11 cellular contexts compared by ENCODE assay signal in the genomic region with DNA sequence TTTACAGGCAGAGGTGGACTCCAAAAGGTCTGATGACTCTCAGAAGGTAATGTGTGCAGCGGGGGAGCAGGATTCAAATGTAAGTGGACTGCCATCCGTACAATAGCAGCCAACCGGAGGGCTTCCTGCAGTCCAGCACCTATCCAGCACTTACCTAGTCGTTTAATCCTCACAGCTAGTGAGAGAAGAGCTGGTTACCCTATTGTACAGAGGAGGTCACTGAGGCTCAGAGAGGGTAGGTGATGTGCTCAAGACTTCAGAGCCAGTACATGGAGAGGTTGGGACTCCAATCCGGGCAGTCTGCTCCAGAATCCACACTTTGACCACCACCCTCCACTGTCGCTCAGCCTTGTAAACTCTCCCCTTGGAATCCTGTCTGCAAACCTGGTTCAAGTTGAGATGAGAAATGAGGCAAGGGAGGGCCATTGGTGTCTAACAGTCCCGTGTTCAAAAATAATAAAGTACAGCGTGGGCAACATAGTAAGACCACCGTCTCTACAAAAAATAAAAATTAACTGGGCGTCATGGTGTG. TPM values are rescaled to one million over a fixed set of nuclear protein-coding genes. Genes with fewer than 3 reads are reported as not detected.
DNase-seq lines count a peak whose midpoint lies in the region; ATAC-seq and TF ChIP-seq lines count a peak whose summit lies in the region.
"Had no signal": no experiment of that assay in that cellular context is flagged by ENCODE, and none has a peak within 500 bp of the region (broad histone marks: within the 10 kb centered on the region; RNA-seq: fewer than 3 reads in every experiment).

No MANE protein-coding gene starts in this region.

- TF ChIP-seq CTCF in endothelial cell (IDR thresholded peaks at IDR 0.05; ENCODE audit: unreplicated experiment) (no peak), progenitor cell of endocrine pancreas (IDR thresholded peaks at IDR 0.05; ENCODE audit: unreplicated experiment) (no peak)

- H3K36me3 Mint-ChIP-seq in endothelial cell (ENCODE audit: low read depth, unreplicated experiment) (no peaks in the 10 kb centered on the region), progenitor cell of endocrine pancreas (ENCODE audit: insufficient read depth) (no peaks in the 10 kb centered on the region)
- H3K36me3 Mint-ChIP-seq: naive B cell had no signal

- peaks cover 3% of the 10 kb centered on the region for H3K27me3 Mint-ChIP-seq in endothelial cell (ENCODE audit: unreplicated experiment)
- peaks cover 57% of the 10 kb centered on the region for H3K27me3 Mint-ChIP-seq in progenitor cell of endocrine pancreas

- DNase-seq in NCI-H2081 (lab: John Stamatoyannopoulos, UW) (peak; percentile 8 to 58), NCI-H2081 treated with DMSO at 0.1 percent for 48 hours (lab: John Stamatoyannopoulos, UW) (no peak), NCI-H526 (lab: John Stamatoyannopoulos, UW) (peak; percentile 44 to 77), endothelial cell (ENCODE audit: low spot score) (peak; percentile 38), progenitor cell of endocrine pancreas (ENCODE audit: low spot score, unreplicated experiment) (no peak), T-helper 9 cell (no peak)
- DNase-seq in activated CD4-positive, alpha-beta T cell treated with anti-CD3 and anti-CD28 coated beads for 48 hours, result no peak
- DNase-seq: ACHN, naive B cell had no signal

- H3K4me3 Mint-ChIP-seq in endothelial cell (ENCODE audit: unreplicated experiment) (no peak overlapping the region), progenitor cell of endocrine pancreas (ENCODE audit: low read depth) (peak overlapping the region; percentile 50)

- H3K4me1 Mint-ChIP-seq in endothelial cell (ENCODE audit: unreplicated experiment) (no peaks in the 10 kb centered on the region), progenitor cell of endocrine pancreas (ENCODE audit: low read depth) (peaks cover 3% of the 10 kb centered on the region)

- H3K27ac Mint-ChIP-seq in endothelial cell (ENCODE audit: unreplicated experiment), result no peak overlapping the region
- no peak overlapping the region for H3K27ac Mint-ChIP-seq in progenitor cell of endocrine pancreas
- H3K27ac Mint-ChIP-seq: naive B cell had no signal

- no peaks in the 10 kb centered on the region for H3K9me3 Mint-ChIP-seq in endothelial cell (ENCODE audit: unreplicated experiment)
- no peaks in the 10 kb centered on the region for H3K9me3 Mint-ChIP-seq in progenitor cell of endocrine pancreas (ENCODE audit: low read depth)

- ATAC-seq in GM21360 (IDR thresholded peaks at IDR 0.05; ENCODE audit: unreplicated experiment), result no peak

RNA-seq across cellular contexts. Expression of a gene that starts 22.5 kb away (rescaled TPM):
- total RNA-seq in endothelial cell (ENCODE audit: unreplicated experiment) (not detected), progenitor cell of endocrine pancreas (0.89 and 0.93 TPM in 2 replicates)
- total RNA-seq: M059J had no signal

RNA-seq across cellular contexts. Expression of a gene that starts 46.8 kb away (rescaled TPM):
- total RNA-seq in endothelial cell (ENCODE audit: unreplicated experiment) (53.2 TPM), progenitor cell of endocrine pancreas (31.3 and 37.9 TPM in 2 replicates)

Comparison
In these comparisons a context has a peak if more than half of its experiments do, and no peak if none do; other contexts are left out.
1. DNase-seq: peak in NCI-H2081 (2 of 2), NCI-H526 (2 of 2) and endothelial cell (single experiment); none in NCI-H2081 treated with DMSO at 0.1 percent for 48 hours (single experiment), progenitor cell of endocrine pancreas (single experiment), T-helper 9 cell (single experiment) and activated CD4-positive, alpha-beta T cell treated with anti-CD3 and anti-CD28 coated beads for 48 hours (single experiment).